9 cellular contexts compared by ENCODE assay signal in the genomic region with DNA sequence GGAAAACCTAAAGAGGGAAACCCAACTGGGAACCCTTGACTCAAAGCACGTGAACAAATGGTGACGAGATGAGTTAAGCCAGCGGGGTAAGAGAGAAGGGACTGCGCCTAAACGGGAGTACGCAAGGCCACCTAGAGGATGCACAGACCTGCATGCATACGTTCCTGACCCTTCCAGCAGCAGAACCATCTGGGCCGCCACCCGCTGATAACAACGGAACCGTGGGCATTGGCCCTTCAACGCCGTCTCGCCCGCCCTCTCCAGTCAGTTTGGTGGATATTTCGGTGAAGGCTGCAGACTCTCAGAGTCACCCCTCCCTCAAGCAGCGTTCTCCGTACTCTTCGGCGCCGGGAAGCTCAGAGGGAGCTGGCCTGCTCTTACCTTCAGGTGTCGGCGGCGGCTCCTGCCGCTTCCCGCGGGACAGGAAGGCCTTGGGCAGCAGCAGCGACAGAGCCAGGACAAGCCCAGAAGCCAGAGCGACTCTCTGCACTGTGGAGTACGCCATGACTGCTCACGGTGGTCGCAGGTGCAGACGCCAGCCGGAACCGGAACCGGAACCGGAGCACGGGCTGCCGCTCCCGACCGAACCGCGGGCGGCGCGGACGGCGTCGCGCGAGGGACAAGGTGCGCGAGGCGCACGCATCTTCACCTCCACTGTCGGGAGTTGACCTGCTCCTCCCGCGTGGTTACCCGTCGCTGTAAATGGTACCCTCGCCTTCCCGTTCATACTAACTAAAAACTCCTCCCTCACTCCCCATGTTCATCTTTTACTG. TPM values are rescaled to one million over a fixed set of nuclear protein-coding genes. Genes with fewer than 3 reads are reported as not detected.
A peak's percentile ranks its signal among the peaks of the same experiment; 100 is the strongest.
DNase-seq lines count a peak whose midpoint lies in the region; ATAC-seq, FAIRE-seq and TF ChIP-seq lines count a peak whose summit lies in the region.
"Had no signal": no experiment of that assay in that cellular context is flagged by ENCODE, and none has a peak within 500 bp of the region (broad histone marks: within the 10 kb centered on the region; RNA-seq: fewer than 3 reads in every experiment).

A gene with protein sequence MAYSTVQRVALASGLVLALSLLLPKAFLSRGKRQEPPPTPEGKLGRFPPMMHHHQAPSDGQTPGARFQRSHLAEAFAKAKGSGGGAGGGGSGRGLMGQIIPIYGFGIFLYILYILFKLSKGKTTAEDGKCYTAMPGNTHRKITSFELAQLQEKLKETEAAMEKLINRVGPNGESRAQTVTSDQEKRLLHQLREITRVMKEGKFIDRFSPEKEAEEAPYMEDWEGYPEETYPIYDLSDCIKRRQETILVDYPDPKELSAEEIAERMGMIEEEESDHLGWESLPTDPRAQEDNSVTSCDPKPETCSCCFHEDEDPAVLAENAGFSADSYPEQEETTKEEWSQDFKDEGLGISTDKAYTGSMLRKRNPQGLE (minus strand): TSS at position 541 of the 773 bp plus-strand sequence. CDS start 36 bp downstream, at position 505.

- H3K4me1 ChIP-seq in K562 (replicated peaks in 1 of 2; ENCODE audit: control insufficient read depth in 2 of 2, insufficient read depth in 2 of 2, low read length in 2 of 2) (peaks cover 0 to 6% of the 10 kb centered on the region in 2 experiments; a peak in 1 of 5 replicates), left lung (no peaks in the 10 kb centered on the region), Caco-2 (no peaks in the 10 kb centered on the region), HAP-1 (no peaks in the 10 kb centered on the region)

- H3K9me3 ChIP-seq in T-helper 17 cell (ENCODE audit: control insufficient read depth, low read length, poor library complexity, severe bottlenecking) (peaks cover 3% of the 10 kb centered on the region), K562 (replicated peaks; ENCODE audit: control insufficient read depth, insufficient read depth, low read depth, low read length) (no peaks in the 10 kb centered on the region), left lung (no peaks in the 10 kb centered on the region), Caco-2 (no peaks in the 10 kb centered on the region), HAP-1 (no peaks in the 10 kb centered on the region)

- POLR2A ChIA-PET in K562 (lab: Yijun Ruan, JAX) = no interaction called here
- POLR2A ChIA-PET in Caco-2 (lab: Charles Lee) = no interaction called here

- H3K4me3 Mint-ChIP-seq in T-helper 17 cell (peak within 1 kb of the TSS; percentile 81), Caco-2 (ENCODE audit: unreplicated experiment) (no peak within 1 kb of the TSS)

- H3K27me3 ChIP-seq in K562 (ENCODE audit: control insufficient read depth in 2 of 2, insufficient read depth in 2 of 2, low read length in 2 of 2) (peaks cover 14 to 20% of the 10 kb centered on the region in 2 experiments), left lung (peaks cover 34 to 78% of the 10 kb centered on the region in 2 donors), Caco-2 (replicated peaks; ENCODE audit: control insufficient read depth, insufficient read depth, low read length) (no peaks in the 10 kb centered on the region), HAP-1 (ENCODE audit: low read depth) (peaks cover 26% of the 10 kb centered on the region)

- H4K20me1 ChIP-seq in K562 (replicated peaks; ENCODE audit: control insufficient read depth, insufficient read depth, low read length) = no peaks in the 10 kb centered on the region

- no peak for TF ChIP-seq EP300 in K562 (IDR thresholded peaks at IDR 0.05; ENCODE audit: low read length)

- H3K9ac ChIP-seq in K562 (ENCODE audit: insufficient read depth in 1 of 2, low read depth in 2 of 2, low read length in 2 of 2) = no peak within 1 kb of the TSS

- H3K36me3 ChIP-seq in K562 (ENCODE audit: control insufficient read depth, insufficient read depth, low read length) (no peaks in the 10 kb centered on the region), left lung (no peaks in the 10 kb centered on the region), Caco-2 (ENCODE audit: control insufficient read depth, insufficient read depth, low read length) (no peaks in the 10 kb centered on the region), HAP-1 (replicated peaks) (no peaks in the 10 kb centered on the region)

- H3K9me3 Mint-ChIP-seq in Caco-2 (ENCODE audit: unreplicated experiment) = no peaks in the 10 kb centered on the region

- in situ Hi-C loops in K562 (cut with MboI) = no loop called here
- in situ Hi-C loops in HAP-1 (cut with MboI; ENCODE audit: low sequenced_read_pairs) = no loop called here

- intact Hi-C loops in K562 (cut with micrococcal nuclease) (no loop called here), left lung (cut with DNase I) (no loop called here), Caco-2 (cut with micrococcal nuclease; ENCODE audit: unreplicated experiment) (no loop called here)

- H3K27ac Mint-ChIP-seq in T-helper 17 cell = peak within 1 kb of the TSS; percentile 84
- H3K27ac Mint-ChIP-seq in Caco-2 (ENCODE audit: unreplicated experiment) = no peak within 1 kb of the TSS

- TF ChIP-seq POLR2A in GM12892 (IDR thresholded peaks at IDR 0.05; ENCODE audit: low read depth, low read length) (peak; percentile 47; the same call in 1 of the 2 replicates), K562 (conservative IDR thresholded peaks at IDR 0.05) (no peak)

- H3K4me3 ChIP-seq in K562 (no peak within 1 kb of the TSS), left lung (peak within 1 kb of the TSS; percentile 19 to 42), Caco-2 (ENCODE audit: low read depth, low read length) (no peak within 1 kb of the TSS), HAP-1 (no peak within 1 kb of the TSS)

- H3K27me3 Mint-ChIP-seq in T-helper 17 cell (peaks cover 33% of the 10 kb centered on the region), Caco-2 (ENCODE audit: insufficient read depth, unreplicated experiment) (peaks cover 12% of the 10 kb centered on the region)

- TF ChIP-seq RAD21 in K562 (CRISPR knock-in tag; conservative IDR thresholded peaks at IDR 0.05 in 1 of 2, IDR thresholded peaks at IDR 0.05 in 1 of 2) = no peak

- no TSS peak for BruUV-seq in K562 (replicated peaks; lab: Mats Ljungman, UMichigan)
- BruUV-seq in Caco-2 (replicated peaks; lab: Mats Ljungman, UMichigan) = no TSS peak

- H3K27ac ChIP-seq in K562 (ENCODE audit: extremely low read depth, low read depth, low read length) = no peak within 1 kb of the TSS
- no peak within 1 kb of the TSS for H3K27ac ChIP-seq in left lung

- H3K4me1 Mint-ChIP-seq in T-helper 17 cell (peaks cover 27% of the 10 kb centered on the region), Caco-2 (ENCODE audit: low read depth, unreplicated experiment) (no peaks in the 10 kb centered on the region)

- CTCF ChIA-PET in K562 (lab: Yijun Ruan, JAX; ENCODE audit: low intra/inter-chr PET ratio) = no interaction called here
- CTCF ChIA-PET in Caco-2 (lab: Charles Lee) = no interaction called here

- WGBS in K562 (ENCODE audit: insufficient coverage, low coverage, missing lambda C conversion rate) = 5% methylated on average over 60 of the region's 62 CpGs

- H3K79me2 ChIP-seq in K562 (ENCODE audit: control insufficient read depth, insufficient read depth, low read length) = no peaks in the 10 kb centered on the region

- no peaks in the 10 kb centered on the region for H3K9me1 ChIP-seq in K562 (ENCODE audit: control insufficient read depth, insufficient read depth, low read length)

- ATAC-seq in HG03139 (IDR thresholded peaks at IDR 0.05; ENCODE audit: unreplicated experiment) (peak; percentile 51), T-helper 17 cell (peak; percentile 87), K562 (no peak), left lung (peak; percentile 84)

- peaks cover 6% of the 10 kb centered on the region for H3K36me3 Mint-ChIP-seq in T-helper 17 cell (ENCODE audit: low read depth)
- H3K36me3 Mint-ChIP-seq in Caco-2 (ENCODE audit: insufficient read depth, unreplicated experiment) = no peaks in the 10 kb centered on the region

- TF ChIP-seq CTCF in K562 (IDR thresholded peaks at IDR 0.05 in 2 of 3, conservative IDR thresholded peaks at IDR 0.05 in 1 of 3; ENCODE audit: insufficient read depth in 2 of 3, low read depth in 1 of 3, low read length in 3 of 3) (no peak), left lung (IDR thresholded peaks at IDR 0.05) (no peak), Caco-2 (IDR thresholded peaks at IDR 0.05; ENCODE audit: insufficient read depth in 1 of 2, low read depth in 1 of 2, low read length in 1 of 2, severe bottlenecking in 1 of 2, unreplicated experiment in 1 of 2) (no peak)

- FAIRE-seq in GM12892 (lab: Jason Lieb, UNC) (peak; percentile 91), K562 (lab: Jason Lieb, UNC) (no peak)

- DNase-seq in GM12892 (ENCODE audit: insufficient read length) (peak; percentile 34), T-helper 17 cell (peak in 2 of 3 donors; percentile 20 to 31), K562 (ENCODE audit: extremely low read depth in 1 of 4, low spot score in 3 of 4) (no peak), left lung (peak; percentile 32 to 75), Caco-2 (no peak), HAP-1 (ENCODE audit: low spot score in 2 of 2) (no peak)
- peak; percentile 51 to 58 for DNase-seq in stimulated activated CD4-positive, alpha-beta T cell treated with anti-CD3 and anti-CD28 coated beads, Interleukin-4, amount 100 ng/mL, for 4 hours

- peak within 1 kb of the TSS; percentile 11; the same call in 1 of the 2 replicates for H3K4me2 ChIP-seq in K562 (ENCODE audit: insufficient read depth, low read length)

- H2AFZ ChIP-seq in K562 (ENCODE audit: low read depth, low read length) = no peak within 1 kb of the TSS

TF ChIP-seq in K562, 482 proteins besides CTCF, POLR2A, EP300 and RAD21 (continues in another document):
- no peak for TF ChIP-seq PYGO2 (tag; IDR thresholded peaks at IDR 0.05)
- no peak for TF ChIP-seq JUN (IDR thresholded peaks at IDR 0.05; ENCODE audit: borderline replicate concordance, low read depth, low read length)
- no peak for TF ChIP-seq JUN (CRISPR knock-in tag; IDR thresholded peaks at IDR 0.05; ENCODE audit: borderline replicate concordance)

RNA-seq across cellular contexts. Expression of the gene that starts here (rescaled TPM):
- polyA plus RNA-seq in GM12892 (2012; ENCODE audit: missing spikeins) = 7.1 TPM
- total RNA-seq in T-helper 17 cell (10 to 100 TPM; 38.8 to 52.9 TPM), K562 (2014; rRNA removed) (not detected in 2 replicates), K562 (2014; rRNA removed; fragmentation: Illumina TruSeq; extraction: Trizol) (0.29 TPM in 1 of 2 replicates, not detected in the other), K562 (2015; rRNA removed; fragmentation: Illumina TruSeq; extraction: Trizol) (not detected in 2 replicates), K562 (2021) (0.11 and 0.16 TPM in 2 replicates), left lung (1 to 10 TPM; 8.2 to 8.6 TPM), Caco-2 (2022) (not detected in 2 replicates)
- not detected in 2 replicates for total RNA-seq in K562 (2011; cell fraction: chromatin; rRNA removed; ENCODE audit: low replicate concordance)
- total RNA-seq in K562 (2011; cell fraction: nucleolus; rRNA removed) = not detected in 2 replicates
- total RNA-seq in K562 (2011; cell fraction: nucleoplasm; rRNA removed) = not detected in 2 replicates
- polyA plus RNA-seq in K562 (2011; rRNA removed) (0.03 TPM in 2 replicates), K562 (2014; fragmentation: Illumina TruSeq; extraction: Trizol) (not detected in 2 replicates), K562 (2014; fragmentation: Nextera tagmentation; extraction: Ambion mirVana) (under 1 TPM; 0.03 to 0.14 TPM), K562 (2014; rRNA removed) (0.05 and 0.07 TPM in 2 replicates)
- polyA plus RNA-seq in K562 (2011; cell fraction: cytosol; rRNA removed) = not detected in 2 replicates
- 0.14 TPM in 1 of 2 replicates, not detected in the other for polyA plus RNA-seq in K562 (2011; cell fraction: nucleus; rRNA removed)
- 0.05 and 0.33 TPM in 2 replicates for polyA plus RNA-seq in K562 (2012)
- polyA minus RNA-seq in K562 (2011; rRNA and poly(A)+ RNA removed) = not detected in 2 replicates
- polyA minus RNA-seq in K562 (2011; cell fraction: cytosol; rRNA and poly(A)+ RNA removed) = not detected in 2 replicates
- polyA minus RNA-seq in K562 (2011; cell fraction: nucleus; rRNA and poly(A)+ RNA removed) = not detected in 2 replicates
- total RNA-seq: LHCN-M2 had no signal

Comparison
In these comparisons a context has a peak if more than half of its experiments do, and no peak if none do; other contexts are left out.
1. RNA of the gene that starts here (total RNA-seq): 38.8 to 52.9 TPM in T-helper 17 cell; 8.2 to 8.6 TPM in left lung, 0.11 to 0.29 TPM in K562 and not detected in Caco-2; every median in the first group is over 4 times any median in the second.
2. DNase-seq: peak in GM12892 (single experiment), T-helper 17 cell (2 of 3), left lung (2 of 2) and stimulated activated CD4-positive, alpha-beta T cell treated with anti-CD3 and anti-CD28 coated beads, Interleukin-4, amount 100 ng/mL, for 4 hours (2 of 2); none in K562 (0 of 4), Caco-2 (0 of 2) and HAP-1 (0 of 2).
3. H3K4me3 ChIP-seq: peak in left lung (2 of 2); none in K562 (single experiment), Caco-2 (single experiment) and HAP-1 (single experiment).